ENCODE assay signal across 21 cellular contexts in the genomic region with DNA sequence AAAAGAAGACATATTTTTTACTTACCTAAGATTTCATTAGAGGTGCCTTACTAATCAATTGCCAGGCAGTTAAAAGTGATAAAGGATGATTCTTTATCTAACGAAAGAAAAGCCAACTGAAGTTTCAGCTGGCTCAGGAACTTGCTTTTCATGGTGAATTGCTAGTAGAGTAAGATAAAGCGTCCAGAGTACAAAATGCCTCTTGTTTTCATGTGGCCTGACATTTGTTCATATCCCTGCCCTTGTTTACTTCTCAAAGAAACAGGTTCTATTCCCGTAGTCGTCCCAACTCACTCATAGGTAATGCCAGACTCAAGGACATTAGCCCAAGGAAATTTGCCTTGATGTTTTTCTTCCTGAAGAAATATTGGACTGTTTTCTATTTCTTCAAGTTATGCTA.
DNase-seq lines count a peak whose midpoint lies in the region; ATAC-seq and TF ChIP-seq lines count a peak whose summit lies in the region.
"Had no signal": no experiment of that assay in that cellular context is flagged by ENCODE, and none has a peak within 500 bp of the region (broad histone marks: within the 10 kb centered on the region; RNA-seq: fewer than 3 reads in every experiment).

No MANE protein-coding gene starts in this region.

- H3K4me3 ChIP-seq in heart right ventricle (no peak overlapping the region), mucosa of rectum (ENCODE audit: low read length in 2 of 2) (peak overlapping the region in 1 of 2 donors; percentile 4), gastrocnemius medialis (no peak overlapping the region), uterus (no peak overlapping the region)
- H3K4me3 ChIP-seq: adrenal gland; BLaER1 treated with 17β-estradiol and CSF1 and Interleukin-3, amounts not matched to agents 10 nM and 100 nM had no signal

- H3K27me3 Mint-ChIP-seq in stimulated activated naive B cell treated with anti-CD40 and anti-IgM and Interleukin-4, amounts not matched to agents 10 μg/mL and 1 μg/mL and 100 μg/mL, for 72 hours = no peaks in the 10 kb centered on the region

- H3K27me3 ChIP-seq in heart right ventricle (no peaks in the 10 kb centered on the region), mucosa of rectum (ENCODE audit: control insufficient read depth in 2 of 2, insufficient read depth in 2 of 2, low read length in 2 of 2) (no peaks in the 10 kb centered on the region), gastrocnemius medialis (no peaks in the 10 kb centered on the region), uterus (no peaks in the 10 kb centered on the region)
- H3K27me3 ChIP-seq: adrenal gland; BLaER1 treated with 17β-estradiol and CSF1 and Interleukin-3, amounts not matched to agents 10 nM and 100 nM had no signal

- H3K9me3 ChIP-seq in heart right ventricle (no peaks in the 10 kb centered on the region), mucosa of rectum (ENCODE audit: control insufficient read depth in 2 of 2, low read length in 2 of 2) (no peaks in the 10 kb centered on the region), gastrocnemius medialis (no peaks in the 10 kb centered on the region), uterus (no peaks in the 10 kb centered on the region)
- H3K9me3 ChIP-seq: adrenal gland; BLaER1 treated with 17β-estradiol and CSF1 and Interleukin-3, amounts not matched to agents 10 nM and 100 nM had no signal

- H3K9ac ChIP-seq in mucosa of rectum (ENCODE audit: low read depth in 1 of 2, low read length in 2 of 2) = peak overlapping the region; percentile 18 to 46
- H3K9ac ChIP-seq: BLaER1 treated with 17β-estradiol and CSF1 and Interleukin-3, amounts not matched to agents 10 nM and 100 nM had no signal

- in situ Hi-C loops in gastrocnemius medialis (cut with MboI; ENCODE audit: low sequenced_read_pairs in 4 of 4) = loop anchor here (5.0 to 25.0 kb wide), 5 partner anchors 293 to 584 kb away; a partner anchor contains a TSS

- H3K27ac ChIP-seq in heart right ventricle = peak overlapping the region in 7 of 10 donors; percentile 13 to 72 (median 53)
- peak overlapping the region; percentile 82 to 88 for H3K27ac ChIP-seq in mucosa of rectum (ENCODE audit: low read depth in 2 of 2, low read length in 2 of 2)
- peak overlapping the region; percentile 24 to 61 (median 39) for H3K27ac ChIP-seq in gastrocnemius medialis
- H3K27ac ChIP-seq in uterus = peak overlapping the region; percentile 90 to 94
- H3K27ac ChIP-seq: adrenal gland; BLaER1 treated with 17β-estradiol and CSF1 and Interleukin-3, amounts not matched to agents 10 nM and 100 nM; epithelial cell of prostate; VCaP had no signal

- no peak for TF ChIP-seq POLR2A in gastrocnemius medialis (IDR thresholded peaks at IDR 0.05)
- TF ChIP-seq POLR2A in uterus (IDR thresholded peaks at IDR 0.05) = no peak

- WGBS in heart right ventricle, 2 donors = 58 to 59% methylated on average over 4 of the region's 4 CpGs

- no peak overlapping the region for H3K27ac Mint-ChIP-seq in stimulated activated naive B cell treated with anti-CD40 and anti-IgM and Interleukin-4, amounts not matched to agents 10 μg/mL and 1 μg/mL and 100 μg/mL, for 72 hours

- ATAC-seq in heart right ventricle = no peak
- no peak for ATAC-seq in left cardiac atrium
- ATAC-seq in gastrocnemius medialis = no peak
- ATAC-seq in GM21619 (IDR thresholded peaks at IDR 0.05; ENCODE audit: unreplicated experiment) = no peak
- no peak for ATAC-seq in stimulated activated naive B cell treated with anti-CD40 and anti-IgM and Interleukin-4, amounts not matched to agents 10 μg/mL and 1 μg/mL and 100 μg/mL, for 72 hours (replicated peaks)
- ATAC-seq: sciatic nerve had no signal

- peaks cover 3 to 9% of the 10 kb centered on the region in 2 donors for H3K36me3 Mint-ChIP-seq in stimulated activated naive B cell treated with anti-CD40 and anti-IgM and Interleukin-4, amounts not matched to agents 10 μg/mL and 1 μg/mL and 100 μg/mL, for 72 hours

- intact Hi-C loops in heart right ventricle (cut with DNase I) = loop anchor here in 7 of 10 donors (5.0 to 10.0 kb wide), 7 partner anchors 98 to 1144 kb away; no protein-coding TSS in a partner anchor
- intact Hi-C loops in left cardiac atrium (cut with DNase I) = no loop called here
- intact Hi-C loops in gastrocnemius medialis (cut with DNase I; ENCODE audit: low total_unique reads) = no loop called here
- intact Hi-C loops in uterus (cut with DNase I; ENCODE audit: low total_unique reads) = loop anchor here (10.0 kb wide), 1 partner anchor 574 kb away; no protein-coding TSS in a partner anchor

- DNase-seq in heart right ventricle = no peak
- no peak for DNase-seq in left cardiac atrium
- no peak for DNase-seq in gastrocnemius medialis
- no peak for DNase-seq in uterus
- DNase-seq in ureter (ENCODE audit: low spot score) = no peak
- no peak for DNase-seq in stimulated activated naive B cell treated with anti-CD40 and anti-IgM and Interleukin-4, amounts not matched to agents 10 μg/mL and 1 μg/mL and 100 μg/mL, for 72 hours
- DNase-seq: activated CD4-positive, alpha-beta T cell treated with anti-CD3 and anti-CD28 coated beads, Interleukin-2, amount 50 U/mL, for 1 hour; activated gamma-delta T cell treated with Interleukin-2 at 50 U/mL for 16 hours; adrenal gland; EL; H7; NCI-H187; nucleus accumbens; stimulated activated CD4-positive, alpha-beta T cell treated with anti-CD3 and anti-CD28 coated beads, Interleukin-1b, Interleukin-23, amount 100 ng/mL, for 48 hours; stimulated activated naive CD4-positive, alpha-beta T cell had no signal

- peaks cover 10 to 35% of the 10 kb centered on the region in 2 donors for H3K4me1 Mint-ChIP-seq in stimulated activated naive B cell treated with anti-CD40 and anti-IgM and Interleukin-4, amounts not matched to agents 10 μg/mL and 1 μg/mL and 100 μg/mL, for 72 hours

- H3K36me3 ChIP-seq in heart right ventricle (no peaks in the 10 kb centered on the region), mucosa of rectum (ENCODE audit: control insufficient read depth in 2 of 2, insufficient read depth in 2 of 2, low read length in 2 of 2) (no peaks in the 10 kb centered on the region), gastrocnemius medialis (no peaks in the 10 kb centered on the region), uterus (no peaks in the 10 kb centered on the region)
- H3K36me3 ChIP-seq: adrenal gland; BLaER1 treated with 17β-estradiol and CSF1 and Interleukin-3, amounts not matched to agents 10 nM and 100 nM had no signal

- H3K4me1 ChIP-seq in heart right ventricle (peaks cover 10 to 51% (median 36%) of the 10 kb centered on the region in 9 donors), mucosa of rectum (ENCODE audit: control insufficient read depth in 2 of 2, insufficient read depth in 2 of 2, low read length in 2 of 2) (peaks cover 38 to 62% of the 10 kb centered on the region in 2 donors), gastrocnemius medialis (peaks cover 47 to 61% of the 10 kb centered on the region in 2 donors), uterus (peaks cover 5 to 19% of the 10 kb centered on the region in 2 donors)

- H3K4me3 Mint-ChIP-seq in stimulated activated naive B cell treated with anti-CD40 and anti-IgM and Interleukin-4, amounts not matched to agents 10 μg/mL and 1 μg/mL and 100 μg/mL, for 72 hours = no peak overlapping the region

- TF ChIP-seq CTCF in heart right ventricle (IDR thresholded peaks at IDR 0.05) = no peak
- no peak for TF ChIP-seq CTCF in gastrocnemius medialis (IDR thresholded peaks at IDR 0.05 in 4 of 5, conservative IDR thresholded peaks at IDR 0.05 in 1 of 5)
- no peak for TF ChIP-seq CTCF in uterus (IDR thresholded peaks at IDR 0.05)

- H3K9me3 Mint-ChIP-seq in stimulated activated naive B cell treated with anti-CD40 and anti-IgM and Interleukin-4, amounts not matched to agents 10 μg/mL and 1 μg/mL and 100 μg/mL, for 72 hours = peaks cover 0 to 1% of the 10 kb centered on the region in 2 donors

Comparison
In these comparisons a context has a peak if more than half of its experiments do, and no peak if none do; other contexts are left out.
1. intact Hi-C loops: an anchor here in heart right ventricle (5.0 to 10.0 kb wide) and uterus (10.0 kb wide); none called in left cardiac atrium and gastrocnemius medialis.
2. H3K27ac ChIP-seq: peak in every context shown above with its lines; median percentile 92 in uterus; 85 in mucosa of rectum; 53 in heart right ventricle; 39 in gastrocnemius medialis.